In the genomic region with DNA sequence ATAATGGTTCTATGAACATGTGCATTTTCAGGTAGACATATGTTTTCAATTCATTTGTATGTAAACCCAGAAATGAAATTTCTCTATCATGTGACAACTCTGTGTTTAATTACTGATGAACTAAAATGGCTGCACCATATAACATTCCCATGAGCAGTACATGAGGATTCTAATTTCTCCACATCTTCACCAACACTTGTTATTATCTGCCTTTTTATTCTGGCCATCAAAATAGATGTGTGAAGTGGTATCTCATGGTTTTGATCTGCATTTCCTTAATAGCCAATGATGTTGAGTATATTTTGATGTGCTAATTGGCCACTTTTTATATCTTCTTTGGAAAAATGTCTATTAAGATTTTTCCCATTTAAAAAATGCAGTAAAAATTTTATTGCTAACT, we compare ENCODE assay signal across 35 cellular contexts.
"Had no signal": no experiment of that assay in that cellular context is flagged by ENCODE, and none has a peak within 500 bp of the region (broad histone marks: within the 10 kb centered on the region; RNA-seq: fewer than 3 reads in every experiment).

No MANE protein-coding gene starts in this region.

- FAIRE-seq: TTC549 had no signal

- DNase-seq: activated B cell treated with CpG ODN at 0.5 μM for 24 hours; activated CD4-positive, alpha-beta memory T cell treated with anti-CD3 and anti-CD28 coated beads, Interleukin-2, amount 10 ng/mL, durations not matched to agents 7 days and 5 days; activated CD4-positive, alpha-beta T cell treated with anti-CD3 and anti-CD28 coated beads for 4 hours; activated CD4-positive, alpha-beta T cell treated with anti-CD3 and anti-CD28 coated beads, Interleukin-2, amount 10 ng/mL, durations not matched to agents 7 days and 5 days; activated CD4-positive, alpha-beta T cell treated with anti-CD3 and anti-CD28 coated beads, Interleukin-2, amount 50 U/mL, for 48 hours; activated CD4-positive, CD25-positive, alpha-beta regulatory T cell treated with anti-CD3 and anti-CD28 coated beads, Interleukin-2, amount 50 U/mL, for 72 hours; activated CD8-positive, alpha-beta memory T cell treated with anti-CD3 and anti-CD28 coated beads for 24 hours; activated CD8-positive, alpha-beta memory T cell treated with anti-CD3 and anti-CD28 coated beads, Interleukin-2, amount 10 ng/mL, durations not matched to agents 7 days and 5 days; activated CD8-positive, alpha-beta memory T cell treated with anti-CD3 and anti-CD28 coated beads, Interleukin-2, amount 50 U/mL, for 48 hours; activated CD8-positive, alpha-beta T cell treated with anti-CD3 and anti-CD28 coated beads, Interleukin-2, amount 10 ng/mL, durations not matched to agents 7 days and 5 days; activated effector memory CD4-positive, alpha-beta T cell treated with Interleukin-2 at 50 U/mL for 16 hours; activated gamma-delta T cell; activated naive CD4-positive, alpha-beta T cell treated with anti-CD3 and anti-CD28 coated beads, Interleukin-2, amount 10 ng/mL, durations not matched to agents 7 days and 5 days; activated naive CD4-positive, alpha-beta T cell treated with Interleukin-2 at 50 U/mL for 16 hours; activated naive CD8-positive, alpha-beta T cell treated with anti-CD3 and anti-CD28 coated beads, Interleukin-2, amount 10 ng/mL, durations not matched to agents 7 days and 5 days; activated naive CD8-positive, alpha-beta T cell treated with anti-CD3 and anti-CD28 coated beads, Interleukin-2, amount 50 U/mL, for 24 hours; activated T-cell treated with anti-CD3 and anti-CD28 coated beads, Interleukin-2, amount 50 U/mL, for 24 hours; activated T-cell treated with anti-CD3 and anti-CD28 coated beads, Interleukin-2, amount 50 U/mL, for 48 hours; amygdala; anterior cingulate cortex; body of pancreas; brain microvascular endothelial cell; central memory CD4-positive, alpha-beta T cell; T-helper 1 cell; T-helper 2 cell; T-helper 9 cell had no signal

- H3K36me3 ChIP-seq: ascending aorta, brain microvascular endothelial cell, breast epithelium had no signal

- H3K27me3 Mint-ChIP-seq: activated B cell treated with CpG ODN at 0.5 μM for 24 hours; activated CD4-positive, alpha-beta memory T cell treated with anti-CD3 and anti-CD28 coated beads, Interleukin-2, amount 10 ng/mL, durations not matched to agents 7 days and 5 days; activated CD8-positive, alpha-beta memory T cell treated with anti-CD3 and anti-CD28 coated beads, Interleukin-2, amount 10 ng/mL, durations not matched to agents 7 days and 5 days; activated naive CD4-positive, alpha-beta T cell treated with anti-CD3 and anti-CD28 coated beads, Interleukin-2, amount 10 ng/mL, durations not matched to agents 7 days and 5 days; activated naive CD4-positive, alpha-beta T cell treated with anti-CD3 and anti-CD28 coated beads, Interleukin-2, amount 50 U/mL, for 24 hours; activated naive CD8-positive, alpha-beta T cell; activated naive CD8-positive, alpha-beta T cell treated with anti-CD3 and anti-CD28 coated beads, Interleukin-2, amount 10 ng/mL, durations not matched to agents 7 days and 5 days; activated naive CD8-positive, alpha-beta T cell treated with anti-CD3 and anti-CD28 coated beads, Interleukin-2, amount 50 U/mL, for 24 hours; activated T-cell treated with anti-CD3 and anti-CD28 coated beads, Interleukin-2, amount 50 U/mL, for 24 hours had no signal

- H3K27ac Mint-ChIP-seq: activated B cell treated with CpG ODN at 0.5 μM for 24 hours; activated CD4-positive, alpha-beta memory T cell treated with anti-CD3 and anti-CD28 coated beads, Interleukin-2, amount 10 ng/mL, durations not matched to agents 7 days and 5 days; activated CD4-positive, alpha-beta T cell treated with anti-CD3 and anti-CD28 coated beads, Interleukin-2, amount 10 ng/mL, durations not matched to agents 7 days and 5 days; activated CD8-positive, alpha-beta memory T cell treated with anti-CD3 and anti-CD28 coated beads, Interleukin-2, amount 10 ng/mL, durations not matched to agents 7 days and 5 days; activated CD8-positive, alpha-beta T cell treated with anti-CD3 and anti-CD28 coated beads, Interleukin-2, amount 10 ng/mL, durations not matched to agents 7 days and 5 days; activated naive CD4-positive, alpha-beta T cell treated with anti-CD3 and anti-CD28 coated beads, Interleukin-2, amount 10 ng/mL, durations not matched to agents 7 days and 5 days; activated naive CD4-positive, alpha-beta T cell treated with anti-CD3 and anti-CD28 coated beads, Interleukin-2, amount 50 U/mL, for 24 hours; activated naive CD8-positive, alpha-beta T cell; activated naive CD8-positive, alpha-beta T cell treated with anti-CD3 and anti-CD28 coated beads, Interleukin-2, amount 10 ng/mL, durations not matched to agents 7 days and 5 days; activated naive CD8-positive, alpha-beta T cell treated with anti-CD3 and anti-CD28 coated beads, Interleukin-2, amount 50 U/mL, for 24 hours; activated T-cell treated with anti-CD3 and anti-CD28 coated beads, Interleukin-2, amount 50 U/mL, for 24 hours; activated T-helper 2 cell treated with anti-CD3 and anti-CD28 coated beads, Interferon-gamma antibody, Interleukin-2, Interleukin-4, amounts not matched to agents 10 μg/mL and 5 μg/mL and 100 μg/mL, durations not matched to agents 14 hours and 24 hours and 36 hours; T-helper 1 cell treated with Interleukin-12 subunit alpha and Interleukin-12 subunit beta and Interleukin-4 antibody, amounts not matched to agents 30 μg/mL and 1 μg/mL, for 36 hours; T-helper 2 cell treated with Interferon-gamma antibody and Interleukin-4, amounts not matched to agents 5 μg/mL and 100 μg/mL, for 36 hours had no signal

- H3K27ac ChIP-seq: ascending aorta, body of pancreas, brain microvascular endothelial cell, breast epithelium, VCaP had no signal

- ATAC-seq: activated CD8-positive, alpha-beta memory T cell treated with anti-CD3 and anti-CD28 coated beads, Interleukin-2, amount 10 ng/mL, durations not matched to agents 7 days and 5 days; activated CD8-positive, alpha-beta T cell treated with anti-CD3 and anti-CD28 coated beads, Interleukin-2, amount 10 ng/mL, durations not matched to agents 7 days and 5 days; activated naive CD8-positive, alpha-beta T cell treated with anti-CD3 and anti-CD28 coated beads, Interleukin-2, amount 50 U/mL, for 24 hours; body of pancreas had no signal

- H3K4me1 ChIP-seq: ascending aorta, body of pancreas, breast epithelium had no signal

- H3K4me3 ChIP-seq: ascending aorta, body of pancreas, breast epithelium had no signal

- H3K4me1 Mint-ChIP-seq: activated B cell treated with CpG ODN at 0.5 μM for 24 hours; activated CD4-positive, alpha-beta T cell treated with anti-CD3 and anti-CD28 coated beads, Interleukin-2, amount 10 ng/mL, durations not matched to agents 7 days and 5 days; activated naive CD4-positive, alpha-beta T cell treated with anti-CD3 and anti-CD28 coated beads, Interleukin-2, amount 10 ng/mL, durations not matched to agents 7 days and 5 days; activated naive CD4-positive, alpha-beta T cell treated with anti-CD3 and anti-CD28 coated beads, Interleukin-2, amount 50 U/mL, for 24 hours had no signal

- H3K4me3 Mint-ChIP-seq: activated B cell treated with CpG ODN at 0.5 μM for 24 hours; activated CD4-positive, alpha-beta memory T cell treated with anti-CD3 and anti-CD28 coated beads, Interleukin-2, amount 10 ng/mL, durations not matched to agents 7 days and 5 days; activated CD4-positive, alpha-beta T cell treated with anti-CD3 and anti-CD28 coated beads, Interleukin-2, amount 10 ng/mL, durations not matched to agents 7 days and 5 days; activated CD8-positive, alpha-beta memory T cell treated with anti-CD3 and anti-CD28 coated beads, Interleukin-2, amount 10 ng/mL, durations not matched to agents 7 days and 5 days; activated CD8-positive, alpha-beta T cell treated with anti-CD3 and anti-CD28 coated beads, Interleukin-2, amount 10 ng/mL, durations not matched to agents 7 days and 5 days; activated naive CD4-positive, alpha-beta T cell treated with anti-CD3 and anti-CD28 coated beads, Interleukin-2, amount 10 ng/mL, durations not matched to agents 7 days and 5 days; activated naive CD4-positive, alpha-beta T cell treated with anti-CD3 and anti-CD28 coated beads, Interleukin-2, amount 50 U/mL, for 24 hours; activated naive CD8-positive, alpha-beta T cell; activated naive CD8-positive, alpha-beta T cell treated with anti-CD3 and anti-CD28 coated beads, Interleukin-2, amount 10 ng/mL, durations not matched to agents 7 days and 5 days; activated naive CD8-positive, alpha-beta T cell treated with anti-CD3 and anti-CD28 coated beads, Interleukin-2, amount 50 U/mL, for 24 hours; activated T-cell treated with anti-CD3 and anti-CD28 coated beads, Interleukin-2, amount 50 U/mL, for 24 hours; T-helper 1 cell treated with Interleukin-12 subunit alpha and Interleukin-12 subunit beta and Interleukin-4 antibody, amounts not matched to agents 30 μg/mL and 1 μg/mL, for 36 hours; T-helper 2 cell treated with Interferon-gamma antibody and Interleukin-4, amounts not matched to agents 5 μg/mL and 100 μg/mL, for 36 hours had no signal

- H3K9me3 ChIP-seq: body of pancreas, breast epithelium had no signal

- H3K27me3 ChIP-seq: ascending aorta, body of pancreas, brain microvascular endothelial cell, breast epithelium had no signal
